1 cellular context compared by ENCODE assay signal in the genomic region with DNA sequence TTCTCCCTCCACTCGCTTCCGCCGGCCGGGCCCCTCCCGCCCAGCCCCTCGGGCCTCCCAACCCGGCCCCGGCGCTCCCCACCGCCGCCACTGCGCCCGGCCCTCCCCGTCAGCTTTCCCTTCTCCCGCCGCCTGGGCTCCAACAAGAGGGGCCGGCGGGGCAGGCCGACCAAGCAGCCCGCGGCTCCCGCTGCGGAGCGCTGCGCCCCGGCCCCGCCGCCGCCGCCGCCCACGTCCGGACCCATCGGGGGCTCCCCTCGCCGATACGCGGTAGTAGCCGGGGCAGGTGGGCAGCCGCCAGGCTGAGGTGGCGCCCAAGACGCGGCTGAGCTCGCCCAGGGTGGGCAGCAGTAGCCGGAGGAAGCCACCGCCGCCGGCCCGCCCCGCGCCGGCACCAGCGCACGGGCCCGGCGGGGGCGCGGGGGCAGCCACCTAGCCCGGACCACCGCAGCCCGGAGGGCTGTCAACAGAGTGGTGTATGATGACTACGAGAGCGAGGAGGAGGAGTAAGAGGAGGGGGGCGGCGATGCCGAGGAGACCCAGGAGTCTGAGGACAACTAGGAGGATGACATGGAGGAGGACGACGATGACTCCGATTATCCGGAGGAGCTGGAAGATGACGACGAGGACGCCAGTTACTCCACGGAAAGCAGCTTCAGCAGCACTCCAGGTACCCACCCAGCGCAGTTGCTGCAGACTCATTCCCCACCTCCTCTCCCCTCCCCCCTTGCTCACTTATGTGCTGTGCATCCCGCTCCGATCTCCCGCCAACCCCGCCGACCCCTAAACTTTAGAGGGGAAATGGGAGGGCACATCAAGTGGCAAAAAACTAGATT.
TF ChIP-seq lines count a peak whose summit lies in the region.

No MANE protein-coding gene starts in this region.

TF ChIP-seq in A549, 52 proteins besides CTCF, POLR2A, EP300 and RAD21 (continued from another document):
- TF ChIP-seq, protein P1, sequence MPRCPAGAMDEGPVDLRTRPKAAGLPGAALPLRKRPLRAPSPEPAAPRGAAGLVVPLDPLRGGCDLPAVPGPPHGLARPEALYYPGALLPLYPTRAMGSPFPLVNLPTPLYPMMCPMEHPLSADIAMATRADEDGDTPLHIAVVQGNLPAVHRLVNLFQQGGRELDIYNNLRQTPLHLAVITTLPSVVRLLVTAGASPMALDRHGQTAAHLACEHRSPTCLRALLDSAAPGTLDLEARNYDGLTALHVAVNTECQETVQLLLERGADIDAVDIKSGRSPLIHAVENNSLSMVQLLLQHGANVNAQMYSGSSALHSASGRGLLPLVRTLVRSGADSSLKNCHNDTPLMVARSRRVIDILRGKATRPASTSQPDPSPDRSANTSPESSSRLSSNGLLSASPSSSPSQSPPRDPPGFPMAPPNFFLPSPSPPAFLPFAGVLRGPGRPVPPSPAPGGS (IDR thresholded peaks at IDR 0.05) = 0 out of 3 replicates have a peak, but pooled peaks have one; percentile 38
- no peak for TF ChIP-seq MAZ (IDR thresholded peaks at IDR 0.05; ENCODE audit: borderline replicate concordance, low read depth, low read length)
- no peak for TF ChIP-seq HOXB13 (CRISPR knock-in tag; IDR thresholded peaks at IDR 0.05; ENCODE audit: low read depth)
- TF ChIP-seq, protein P2, sequence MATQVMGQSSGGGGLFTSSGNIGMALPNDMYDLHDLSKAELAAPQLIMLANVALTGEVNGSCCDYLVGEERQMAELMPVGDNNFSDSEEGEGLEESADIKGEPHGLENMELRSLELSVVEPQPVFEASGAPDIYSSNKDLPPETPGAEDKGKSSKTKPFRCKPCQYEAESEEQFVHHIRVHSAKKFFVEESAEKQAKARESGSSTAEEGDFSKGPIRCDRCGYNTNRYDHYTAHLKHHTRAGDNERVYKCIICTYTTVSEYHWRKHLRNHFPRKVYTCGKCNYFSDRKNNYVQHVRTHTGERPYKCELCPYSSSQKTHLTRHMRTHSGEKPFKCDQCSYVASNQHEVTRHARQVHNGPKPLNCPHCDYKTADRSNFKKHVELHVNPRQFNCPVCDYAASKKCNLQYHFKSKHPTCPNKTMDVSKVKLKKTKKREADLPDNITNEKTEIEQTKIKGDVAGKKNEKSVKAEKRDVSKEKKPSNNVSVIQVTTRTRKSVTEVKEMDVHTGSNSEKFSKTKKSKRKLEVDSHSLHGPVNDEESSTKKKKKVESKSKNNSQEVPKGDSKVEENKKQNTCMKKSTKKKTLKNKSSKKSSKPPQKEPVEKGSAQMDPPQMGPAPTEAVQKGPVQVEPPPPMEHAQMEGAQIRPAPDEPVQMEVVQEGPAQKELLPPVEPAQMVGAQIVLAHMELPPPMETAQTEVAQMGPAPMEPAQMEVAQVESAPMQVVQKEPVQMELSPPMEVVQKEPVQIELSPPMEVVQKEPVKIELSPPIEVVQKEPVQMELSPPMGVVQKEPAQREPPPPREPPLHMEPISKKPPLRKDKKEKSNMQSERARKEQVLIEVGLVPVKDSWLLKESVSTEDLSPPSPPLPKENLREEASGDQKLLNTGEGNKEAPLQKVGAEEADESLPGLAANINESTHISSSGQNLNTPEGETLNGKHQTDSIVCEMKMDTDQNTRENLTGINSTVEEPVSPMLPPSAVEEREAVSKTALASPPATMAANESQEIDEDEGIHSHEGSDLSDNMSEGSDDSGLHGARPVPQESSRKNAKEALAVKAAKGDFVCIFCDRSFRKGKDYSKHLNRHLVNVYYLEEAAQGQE (IDR thresholded peaks at IDR 0.05) = no peak
- no peak for TF ChIP-seq NFE2L2 (conservative IDR thresholded peaks at IDR 0.05; ENCODE audit: low read length)
- TF ChIP-seq, protein P3, sequence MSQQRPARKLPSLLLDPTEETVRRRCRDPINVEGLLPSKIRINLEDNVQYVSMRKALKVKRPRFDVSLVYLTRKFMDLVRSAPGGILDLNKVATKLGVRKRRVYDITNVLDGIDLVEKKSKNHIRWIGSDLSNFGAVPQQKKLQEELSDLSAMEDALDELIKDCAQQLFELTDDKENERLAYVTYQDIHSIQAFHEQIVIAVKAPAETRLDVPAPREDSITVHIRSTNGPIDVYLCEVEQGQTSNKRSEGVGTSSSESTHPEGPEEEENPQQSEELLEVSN (IDR thresholded peaks at IDR 0.05; ENCODE audit: borderline replicate concordance, low read depth) = no peak
